In genomic region chr1:156151093-156151688, GRCh38 we compare ENCODE assay signal across 9 cellular contexts. TPM values are rescaled to one million over a fixed set of nuclear protein-coding genes. Genes with fewer than 3 reads are reported as not detected.
DNase-seq lines count a peak whose midpoint lies in the region; ATAC-seq and TF ChIP-seq lines count a peak whose summit lies in the region.
"Had no signal": no experiment of that assay in that cellular context is flagged by ENCODE, and none has a peak within 500 bp of the region (broad histone marks: within the 10 kb centered on the region; RNA-seq: fewer than 3 reads in every experiment).

No MANE protein-coding gene starts in this region.

- ATAC-seq in GM18868 (IDR thresholded peaks at IDR 0.05; ENCODE audit: unreplicated experiment), result peak; percentile 24
- no peak for ATAC-seq in HG03457 (IDR thresholded peaks at IDR 0.05; ENCODE audit: unreplicated experiment)

- no peaks in the 10 kb centered on the region for H3K36me3 ChIP-seq in spleen
- H3K36me3 ChIP-seq: stomach had no signal

- H3K9me3 ChIP-seq in spleen, result no peaks in the 10 kb centered on the region
- H3K9me3 ChIP-seq: stomach had no signal

- intact Hi-C loops in spleen (cut with DNase I; ENCODE audit: low total_unique reads), result no loop called here

- H3K4me1 ChIP-seq in spleen, result peaks cover 37 to 100% (median 90%) of the 10 kb centered on the region in 6 donors

- 53 to 76% (median 73%) methylated on average over 6 of the region's 6 CpGs for WGBS in spleen, 5 donors

- peak overlapping the region in 5 of 8 donors; percentile 25 to 92 (median 66) for H3K27ac ChIP-seq in spleen
- H3K27ac ChIP-seq: stomach had no signal

- H3K4me3 ChIP-seq in epithelial cell of esophagus (ENCODE audit: low read length), result no peak overlapping the region
- H3K4me3 ChIP-seq in spleen, result no peak overlapping the region
- H3K4me3 ChIP-seq: stomach had no signal

- TF ChIP-seq CTCF in epithelial cell of esophagus (IDR thresholded peaks at IDR 0.05; ENCODE audit: insufficient read depth, low read depth, low read length, missing control alignments) (no peak), spleen (IDR thresholded peaks at IDR 0.05 in 8 of 11, conservative IDR thresholded peaks at IDR 0.05 in 3 of 11) (no peak)

- TF ChIP-seq POLR2A in spleen (IDR thresholded peaks at IDR 0.05), result no peak

- peaks cover 0 to 13% (median 0%) of the 10 kb centered on the region in 7 donors for H3K27me3 ChIP-seq in spleen (replicated peaks in 1 of 7)

- DNase-seq in NOMO-1 (lab: John Stamatoyannopoulos, UW; ENCODE audit: unreplicated experiment in 2 of 2) (peak; percentile 50 to 69), epithelial cell of esophagus (ENCODE audit: low read depth) (peak; percentile 68), spleen (peak; percentile 78)
- no peak for DNase-seq in stimulated activated CD4-positive, alpha-beta T cell treated with anti-CD3 and anti-CD28 coated beads, Interleukin-12 subunit alpha, Interleukin-12 subunit beta, amount 100 ng/mL, for 4 hours
- DNase-seq in activated CD8-positive, alpha-beta memory T cell treated with anti-CD3 and anti-CD28 coated beads for 24 hours, result no peak
- DNase-seq: DND-41, stomach had no signal

RNA-seq across cellular contexts. Expression of gene SEMA4A, which starts 2.2 kb away (rescaled TPM):
- 10 to 100 TPM; 21.1 to 65.9 (median 37.7) TPM for total RNA-seq in spleen
- 1 to 10 TPM; 7.1 to 9.3 (median 9.1) TPM for polyA plus RNA-seq in spleen

RNA-seq across cellular contexts. Expression of gene LMNA, which starts 36.7 kb away (rescaled TPM):
- 100 to 1,000 TPM in 6 of 7 donors, 10 to 100 TPM in 1; 95.1 to 279 (median 124) TPM for total RNA-seq in spleen
- 10 to 100 TPM; 33.9 to 61.1 (median 39.4) TPM for polyA plus RNA-seq in spleen

RNA-seq across cellular contexts. Expression of gene SLC25A44, which starts 42.7 kb away (rescaled TPM):
- 10 to 100 TPM; 22.8 to 32.7 (median 29.0) TPM for total RNA-seq in spleen
- 1 to 10 TPM; 4.8 to 8.4 (median 6.2) TPM for polyA plus RNA-seq in spleen

Comparison
In these comparisons a context has a peak if more than half of its experiments do, and no peak if none do; other contexts are left out.
1. DNase-seq: peak in NOMO-1 (2 of 2), epithelial cell of esophagus (single experiment) and spleen (single experiment); none in stimulated activated CD4-positive, alpha-beta T cell treated with anti-CD3 and anti-CD28 coated beads, Interleukin-12 subunit alpha, Interleukin-12 subunit beta, amount 100 ng/mL, for 4 hours (single experiment) and activated CD8-positive, alpha-beta memory T cell treated with anti-CD3 and anti-CD28 coated beads for 24 hours (single experiment).